ENCODE assay signal across 1 cellular context in the genomic region with DNA sequence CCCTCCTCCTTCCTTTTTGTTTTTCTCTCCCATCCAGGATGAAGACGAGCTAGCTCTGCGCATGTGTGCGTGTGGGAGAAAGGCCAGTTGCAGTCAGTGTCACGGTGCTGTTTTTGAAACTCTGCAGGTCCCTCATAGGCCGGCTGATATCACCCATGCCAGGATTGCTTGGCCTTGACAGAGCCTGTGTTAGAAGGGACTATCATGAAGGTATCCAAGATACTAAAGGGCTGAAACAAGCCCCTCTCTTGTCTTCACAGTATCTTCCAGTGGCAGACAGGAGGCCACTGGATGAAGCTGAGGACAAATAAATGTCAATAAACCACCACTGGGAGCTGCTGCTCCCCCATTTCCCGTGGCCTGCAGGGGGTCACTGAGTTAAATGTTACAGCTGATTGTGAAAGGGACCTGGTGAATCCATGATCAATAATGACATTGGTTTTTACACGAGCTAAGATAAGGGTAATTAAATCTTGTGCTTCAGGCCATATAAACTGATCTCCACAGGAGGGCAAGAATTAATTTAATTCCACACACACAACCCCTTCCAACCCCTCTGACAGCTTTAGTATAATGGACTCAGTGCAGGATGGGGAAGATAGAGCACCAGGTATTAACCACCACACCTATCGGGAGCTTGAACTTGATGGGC.
TF ChIP-seq lines count a peak whose summit lies in the region.

No MANE protein-coding gene starts in this region.

TF ChIP-seq in GM23338, 12 proteins besides CTCF, POLR2A, EP300 and RAD21 (continued from another document):
- TF ChIP-seq, protein P1, sequence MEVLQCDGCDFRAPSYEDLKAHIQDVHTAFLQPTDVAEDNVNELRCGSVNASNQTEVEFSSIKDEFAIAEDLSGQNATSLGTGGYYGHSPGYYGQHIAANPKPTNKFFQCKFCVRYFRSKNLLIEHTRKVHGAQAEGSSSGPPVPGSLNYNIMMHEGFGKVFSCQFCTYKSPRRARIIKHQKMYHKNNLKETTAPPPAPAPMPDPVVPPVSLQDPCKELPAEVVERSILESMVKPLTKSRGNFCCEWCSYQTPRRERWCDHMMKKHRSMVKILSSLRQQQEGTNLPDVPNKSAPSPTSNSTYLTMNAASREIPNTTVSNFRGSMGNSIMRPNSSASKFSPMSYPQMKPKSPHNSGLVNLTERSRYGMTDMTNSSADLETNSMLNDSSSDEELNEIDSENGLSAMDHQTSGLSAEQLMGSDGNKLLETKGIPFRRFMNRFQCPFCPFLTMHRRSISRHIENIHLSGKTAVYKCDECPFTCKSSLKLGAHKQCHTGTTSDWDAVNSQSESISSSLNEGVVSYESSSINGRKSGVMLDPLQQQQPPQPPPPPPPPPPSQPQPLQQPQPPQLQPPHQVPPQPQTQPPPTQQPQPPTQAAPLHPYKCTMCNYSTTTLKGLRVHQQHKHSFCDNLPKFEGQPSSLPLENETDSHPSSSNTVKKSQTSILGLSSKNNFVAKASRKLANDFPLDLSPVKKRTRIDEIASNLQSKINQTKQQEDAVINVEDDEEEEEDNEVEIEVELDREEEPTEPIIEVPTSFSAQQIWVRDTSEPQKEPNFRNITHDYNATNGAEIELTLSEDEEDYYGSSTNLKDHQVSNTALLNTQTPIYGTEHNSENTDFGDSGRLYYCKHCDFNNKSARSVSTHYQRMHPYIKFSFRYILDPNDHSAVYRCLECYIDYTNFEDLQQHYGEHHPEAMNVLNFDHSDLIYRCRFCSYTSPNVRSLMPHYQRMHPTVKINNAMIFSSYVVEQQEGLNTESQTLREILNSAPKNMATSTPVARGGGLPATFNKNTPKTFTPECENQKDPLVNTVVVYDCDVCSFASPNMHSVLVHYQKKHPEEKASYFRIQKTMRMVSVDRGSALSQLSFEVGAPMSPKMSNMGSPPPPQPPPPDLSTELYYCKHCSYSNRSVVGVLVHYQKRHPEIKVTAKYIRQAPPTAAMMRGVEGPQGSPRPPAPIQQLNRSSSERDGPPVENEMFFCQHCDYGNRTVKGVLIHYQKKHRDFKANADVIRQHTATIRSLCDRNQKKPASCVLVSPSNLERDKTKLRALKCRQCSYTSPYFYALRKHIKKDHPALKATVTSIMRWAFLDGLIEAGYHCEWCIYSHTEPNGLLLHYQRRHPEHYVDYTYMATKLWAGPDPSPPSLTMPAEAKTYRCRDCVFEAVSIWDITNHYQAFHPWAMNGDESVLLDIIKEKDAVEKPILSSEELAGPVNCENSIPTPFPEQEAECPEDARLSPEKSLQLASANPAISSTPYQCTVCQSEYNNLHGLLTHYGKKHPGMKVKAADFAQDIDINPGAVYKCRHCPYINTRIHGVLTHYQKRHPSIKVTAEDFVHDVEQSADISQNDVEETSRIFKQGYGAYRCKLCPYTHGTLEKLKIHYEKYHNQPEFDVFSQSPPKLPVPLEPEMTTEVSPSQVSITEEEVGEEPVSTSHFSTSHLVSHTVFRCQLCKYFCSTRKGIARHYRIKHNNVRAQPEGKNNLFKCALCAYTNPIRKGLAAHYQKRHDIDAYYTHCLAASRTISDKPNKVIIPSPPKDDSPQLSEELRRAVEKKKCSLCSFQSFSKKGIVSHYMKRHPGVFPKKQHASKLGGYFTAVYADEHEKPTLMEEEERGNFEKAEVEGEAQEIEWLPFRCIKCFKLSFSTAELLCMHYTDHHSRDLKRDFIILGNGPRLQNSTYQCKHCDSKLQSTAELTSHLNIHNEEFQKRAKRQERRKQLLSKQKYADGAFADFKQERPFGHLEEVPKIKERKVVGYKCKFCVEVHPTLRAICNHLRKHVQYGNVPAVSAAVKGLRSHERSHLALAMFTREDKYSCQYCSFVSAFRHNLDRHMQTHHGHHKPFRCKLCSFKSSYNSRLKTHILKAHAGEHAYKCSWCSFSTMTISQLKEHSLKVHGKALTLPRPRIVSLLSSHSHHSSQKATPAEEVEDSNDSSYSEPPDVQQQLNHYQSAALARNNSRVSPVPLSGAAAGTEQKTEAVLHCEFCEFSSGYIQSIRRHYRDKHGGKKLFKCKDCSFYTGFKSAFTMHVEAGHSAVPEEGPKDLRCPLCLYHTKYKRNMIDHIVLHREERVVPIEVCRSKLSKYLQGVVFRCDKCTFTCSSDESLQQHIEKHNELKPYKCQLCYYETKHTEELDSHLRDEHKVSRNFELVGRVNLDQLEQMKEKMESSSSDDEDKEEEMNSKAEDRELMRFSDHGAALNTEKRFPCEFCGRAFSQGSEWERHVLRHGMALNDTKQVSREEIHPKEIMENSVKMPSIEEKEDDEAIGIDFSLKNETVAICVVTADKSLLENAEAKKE (CRISPR knock-in tag; IDR thresholded peaks at IDR 0.05), result no peak
